Comparison of ENCODE assay signal across 1 cellular context in genomic region chr10:78925800-78926319, GRCh38.
TF ChIP-seq lines count a peak whose summit lies in the region.

No MANE protein-coding gene starts in this region.

TF ChIP-seq in HEK293, 187 proteins besides CTCF, POLR2A, EP300 and RAD21 (continues in another document):
- TF ChIP-seq PRDM2 (tag by site-specific recombination; IDR thresholded peaks at IDR 0.05; ENCODE audit: borderline replicate concordance) (no peak), ZNF677 (tag by site-specific recombination; IDR thresholded peaks at IDR 0.05) (no peak), ZBTB1 (tag by site-specific recombination; IDR thresholded peaks at IDR 0.05) (no peak), ZBTB7A (tag by site-specific recombination; IDR thresholded peaks at IDR 0.05; ENCODE audit: low read depth) (no peak), ZNF48 (tag by site-specific recombination; IDR thresholded peaks at IDR 0.05) (no peak), MZF1 (tag by site-specific recombination; IDR thresholded peaks at IDR 0.05; ENCODE audit: borderline replicate concordance) (no peak), SCRT2 (tag by site-specific recombination; IDR thresholded peaks at IDR 0.05) (no peak), PRDM4 (tag by site-specific recombination; IDR thresholded peaks at IDR 0.05) (peak; percentile 95), ZEB2 (tag by site-specific recombination; IDR thresholded peaks at IDR 0.05) (no peak), SETDB1 (IDR thresholded peaks at IDR 0.05; ENCODE audit: insufficient read length, low read length) (no peak), ZNF221 (tag by site-specific recombination; IDR thresholded peaks at IDR 0.05; ENCODE audit: borderline replicate concordance) (no peak), ZNF530 (tag by site-specific recombination; IDR thresholded peaks at IDR 0.05; ENCODE audit: low read depth) (no peak), ZBTB44 (tag by site-specific recombination; IDR thresholded peaks at IDR 0.05) (no peak), ZNF10 (tag by site-specific recombination; IDR thresholded peaks at IDR 0.05) (no peak), KLF8 (tag by site-specific recombination; IDR thresholded peaks at IDR 0.05) (no peak), ZNF302 (tag by site-specific recombination; IDR thresholded peaks at IDR 0.05; ENCODE audit: low read depth) (no peak), GLI2 (tag by site-specific recombination; IDR thresholded peaks at IDR 0.05; ENCODE audit: borderline replicate concordance, low read depth) (no peak), SP7 (tag by site-specific recombination; IDR thresholded peaks at IDR 0.05) (peak; percentile 52), EGR2 (tag by site-specific recombination; IDR thresholded peaks at IDR 0.05; ENCODE audit: low read depth) (peak; percentile 42; the same call in 1 of the 2 replicates), ZBTB17 (tag by site-specific recombination; IDR thresholded peaks at IDR 0.05) (peak; percentile 62), ZNF155 (tag by site-specific recombination; IDR thresholded peaks at IDR 0.05) (no peak), ZNF280C (tag by site-specific recombination; IDR thresholded peaks at IDR 0.05) (no peak), REPIN1 (tag by site-specific recombination; IDR thresholded peaks at IDR 0.05; ENCODE audit: low read depth) (no peak), ZNF670 (tag by site-specific recombination; IDR thresholded peaks at IDR 0.05; ENCODE audit: low read depth) (no peak), ZNF555 (tag by site-specific recombination; conservative IDR thresholded peaks at IDR 0.05) (no peak), ZNF792 (tag by site-specific recombination; IDR thresholded peaks at IDR 0.05) (no peak), ZNF660 (tag by site-specific recombination; IDR thresholded peaks at IDR 0.05) (peak; percentile 63), GLIS2 (tag by site-specific recombination; IDR thresholded peaks at IDR 0.05) (no peak), HOXD13 (CRISPR knock-in tag; IDR thresholded peaks at IDR 0.05; ENCODE audit: borderline replicate concordance) (no peak), ZBTB21 (tag by site-specific recombination; IDR thresholded peaks at IDR 0.05) (no peak), ZNF76 (tag by site-specific recombination; IDR thresholded peaks at IDR 0.05; ENCODE audit: borderline replicate concordance, low read depth) (no peak), ZNF510 (tag by site-specific recombination; IDR thresholded peaks at IDR 0.05; ENCODE audit: insufficient replicate concordance) (no peak), ZFP37 (tag by site-specific recombination; IDR thresholded peaks at IDR 0.05) (no peak), ZSCAN30 (tag by site-specific recombination; IDR thresholded peaks at IDR 0.05) (no peak), ZNF311 (tag by site-specific recombination; IDR thresholded peaks at IDR 0.05; ENCODE audit: borderline replicate concordance) (no peak), ZFHX2 (tag by site-specific recombination; conservative IDR thresholded peaks at IDR 0.05) (peak; percentile 45), ZNF398 (tag by site-specific recombination; IDR thresholded peaks at IDR 0.05) (no peak), ZNF391 (tag by site-specific recombination; IDR thresholded peaks at IDR 0.05; ENCODE audit: borderline replicate concordance, low read depth) (no peak), ZNF121 (tag by site-specific recombination; IDR thresholded peaks at IDR 0.05) (no peak), ZNF223 (tag by site-specific recombination; IDR thresholded peaks at IDR 0.05) (no peak)
- TF ChIP-seq, protein P1, sequence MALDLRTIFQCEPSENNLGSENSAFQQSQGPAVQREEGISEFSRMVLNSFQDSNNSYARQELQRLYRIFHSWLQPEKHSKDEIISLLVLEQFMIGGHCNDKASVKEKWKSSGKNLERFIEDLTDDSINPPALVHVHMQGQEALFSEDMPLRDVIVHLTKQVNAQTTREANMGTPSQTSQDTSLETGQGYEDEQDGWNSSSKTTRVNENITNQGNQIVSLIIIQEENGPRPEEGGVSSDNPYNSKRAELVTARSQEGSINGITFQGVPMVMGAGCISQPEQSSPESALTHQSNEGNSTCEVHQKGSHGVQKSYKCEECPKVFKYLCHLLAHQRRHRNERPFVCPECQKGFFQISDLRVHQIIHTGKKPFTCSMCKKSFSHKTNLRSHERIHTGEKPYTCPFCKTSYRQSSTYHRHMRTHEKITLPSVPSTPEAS (tag by site-specific recombination; IDR thresholded peaks at IDR 0.05): no peak
- TF ChIP-seq, protein P2, sequence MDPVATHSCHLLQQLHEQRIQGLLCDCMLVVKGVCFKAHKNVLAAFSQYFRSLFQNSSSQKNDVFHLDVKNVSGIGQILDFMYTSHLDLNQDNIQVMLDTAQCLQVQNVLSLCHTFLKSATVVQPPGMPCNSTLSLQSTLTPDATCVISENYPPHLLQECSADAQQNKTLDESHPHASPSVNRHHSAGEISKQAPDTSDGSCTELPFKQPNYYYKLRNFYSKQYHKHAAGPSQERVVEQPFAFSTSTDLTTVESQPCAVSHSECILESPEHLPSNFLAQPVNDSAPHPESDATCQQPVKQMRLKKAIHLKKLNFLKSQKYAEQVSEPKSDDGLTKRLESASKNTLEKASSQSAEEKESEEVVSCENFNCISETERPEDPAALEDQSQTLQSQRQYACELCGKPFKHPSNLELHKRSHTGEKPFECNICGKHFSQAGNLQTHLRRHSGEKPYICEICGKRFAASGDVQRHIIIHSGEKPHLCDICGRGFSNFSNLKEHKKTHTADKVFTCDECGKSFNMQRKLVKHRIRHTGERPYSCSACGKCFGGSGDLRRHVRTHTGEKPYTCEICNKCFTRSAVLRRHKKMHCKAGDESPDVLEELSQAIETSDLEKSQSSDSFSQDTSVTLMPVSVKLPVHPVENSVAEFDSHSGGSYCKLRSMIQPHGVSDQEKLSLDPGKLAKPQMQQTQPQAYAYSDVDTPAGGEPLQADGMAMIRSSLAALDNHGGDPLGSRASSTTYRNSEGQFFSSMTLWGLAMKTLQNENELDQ (tag by site-specific recombination; IDR thresholded peaks at IDR 0.05; ENCODE audit: low read depth): no peak
- TF ChIP-seq, protein P3, sequence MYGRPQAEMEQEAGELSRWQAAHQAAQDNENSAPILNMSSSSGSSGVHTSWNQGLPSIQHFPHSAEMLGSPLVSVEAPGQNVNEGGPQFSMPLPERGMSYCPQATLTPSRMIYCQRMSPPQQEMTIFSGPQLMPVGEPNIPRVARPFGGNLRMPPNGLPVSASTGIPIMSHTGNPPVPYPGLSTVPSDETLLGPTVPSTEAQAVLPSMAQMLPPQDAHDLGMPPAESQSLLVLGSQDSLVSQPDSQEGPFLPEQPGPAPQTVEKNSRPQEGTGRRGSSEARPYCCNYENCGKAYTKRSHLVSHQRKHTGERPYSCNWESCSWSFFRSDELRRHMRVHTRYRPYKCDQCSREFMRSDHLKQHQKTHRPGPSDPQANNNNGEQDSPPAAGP (tag by site-specific recombination; IDR thresholded peaks at IDR 0.05): 0 out of 2 replicates have a peak, but pooled peaks have one; percentile 43
- TF ChIP-seq, protein P4, sequence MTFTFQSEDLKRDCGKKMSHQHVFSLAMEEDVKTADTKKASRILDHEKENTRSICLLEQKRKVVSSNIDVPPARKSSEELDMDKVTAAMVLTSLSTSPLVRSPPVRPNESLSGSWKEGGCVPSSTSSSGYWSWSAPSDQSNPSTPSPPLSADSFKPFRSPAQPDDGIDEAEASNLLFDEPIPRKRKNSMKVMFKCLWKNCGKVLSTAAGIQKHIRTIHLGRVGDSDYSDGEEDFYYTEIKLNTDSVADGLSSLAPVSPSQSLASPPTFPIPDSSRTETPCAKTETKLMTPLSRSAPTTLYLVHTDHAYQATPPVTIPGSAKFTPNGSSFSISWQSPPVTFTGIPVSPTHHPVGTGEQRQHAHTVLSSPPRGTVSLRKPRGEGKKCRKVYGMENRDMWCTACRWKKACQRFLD (tag by site-specific recombination; IDR thresholded peaks at IDR 0.05): no peak
